In genomic region chr1:87333692-87334347, GRCh38 we compare ENCODE assay signal across 8 cellular contexts. TPM values are rescaled to one million over a fixed set of nuclear protein-coding genes. Genes with fewer than 3 reads are reported as not detected.
A peak's percentile ranks its signal among the peaks of the same experiment; 100 is the strongest.
DNase-seq lines count a peak whose midpoint lies in the region; ATAC-seq lines count a peak whose summit lies in the region.

No MANE protein-coding gene starts in this region.

- H3K9me3 ChIP-seq in esophagus (ENCODE audit: control insufficient read depth in 2 of 2, insufficient read depth in 1 of 2, low read depth in 1 of 2, low read length in 1 of 2), result no peaks in the 10 kb centered on the region

- DNase-seq in activated CD8-positive, alpha-beta memory T cell treated with anti-CD3 and anti-CD28 coated beads, Interleukin-2, amount 10 ng/mL, durations not matched to agents 7 days and 5 days, result no peak
- no peak for DNase-seq in activated CD8-positive, alpha-beta memory T cell treated with anti-CD3 and anti-CD28 coated beads, Interleukin-2, amount 50 U/mL, for 4 hours
- peak; percentile 49 for DNase-seq in RPMI7951 (ENCODE audit: low read depth)
- DNase-seq in skeletal muscle cell (ENCODE audit: low read depth), result no peak
- no peak for DNase-seq in NCI-H82 treated with DMSO at 0.1 percent for 48 hours (lab: John Stamatoyannopoulos, UW; ENCODE audit: unreplicated experiment)

- peak overlapping the region; percentile 92 for H3K27ac Mint-ChIP-seq in activated CD8-positive, alpha-beta memory T cell treated with anti-CD3 and anti-CD28 coated beads, Interleukin-2, amount 10 ng/mL, durations not matched to agents 7 days and 5 days

- WGBS in esophagus, 2 donors, result 18 to 47% methylated on average over 10 of the region's 10 CpGs

- H3K4me3 Mint-ChIP-seq in activated CD8-positive, alpha-beta memory T cell treated with anti-CD3 and anti-CD28 coated beads, Interleukin-2, amount 10 ng/mL, durations not matched to agents 7 days and 5 days, result peak overlapping the region; percentile 89

- ATAC-seq in activated CD8-positive, alpha-beta memory T cell treated with anti-CD3 and anti-CD28 coated beads, Interleukin-2, amount 10 ng/mL, durations not matched to agents 7 days and 5 days, result peak; percentile 21
- no peak for ATAC-seq in GM21360 (IDR thresholded peaks at IDR 0.05; ENCODE audit: unreplicated experiment)
- ATAC-seq in GM21447 (IDR thresholded peaks at IDR 0.05; ENCODE audit: unreplicated experiment), result no peak

- peak overlapping the region; percentile 50 to 88 for H3K4me3 ChIP-seq in esophagus (ENCODE audit: low read depth in 1 of 2, low read length in 2 of 2)
- peak overlapping the region; percentile 59 for H3K4me3 ChIP-seq in skeletal muscle cell (ENCODE audit: low read depth, low read length)

- CTCF ChIA-PET in activated CD8-positive, alpha-beta memory T cell treated with anti-CD3 and anti-CD28 coated beads, Interleukin-2, amount 10 ng/mL, durations not matched to agents 7 days and 5 days (lab: Charles Lee), result interaction anchor here (1.0 to 3.6 kb wide), 5 partner anchors 8 to 73 kb away, joined by 3 to 20 read pairs (median 3); no protein-coding TSS in a partner anchor

- no peaks in the 10 kb centered on the region for H3K9me3 Mint-ChIP-seq in activated CD8-positive, alpha-beta memory T cell treated with anti-CD3 and anti-CD28 coated beads, Interleukin-2, amount 10 ng/mL, durations not matched to agents 7 days and 5 days (ENCODE audit: low read depth)

- no peaks in the 10 kb centered on the region for H3K27me3 Mint-ChIP-seq in activated CD8-positive, alpha-beta memory T cell treated with anti-CD3 and anti-CD28 coated beads, Interleukin-2, amount 10 ng/mL, durations not matched to agents 7 days and 5 days

- peaks cover 46% of the 10 kb centered on the region for H3K36me3 Mint-ChIP-seq in activated CD8-positive, alpha-beta memory T cell treated with anti-CD3 and anti-CD28 coated beads, Interleukin-2, amount 10 ng/mL, durations not matched to agents 7 days and 5 days

- H3K4me1 ChIP-seq in esophagus (ENCODE audit: control insufficient read depth in 2 of 2, insufficient read depth in 2 of 2, low read length in 1 of 2), result no peaks in the 10 kb centered on the region

- H3K27me3 ChIP-seq in esophagus (ENCODE audit: control insufficient read depth in 1 of 2, insufficient read depth in 2 of 2, low read length in 2 of 2), result no peaks in the 10 kb centered on the region

- H3K36me3 ChIP-seq in esophagus (ENCODE audit: control insufficient read depth in 2 of 2, insufficient read depth in 2 of 2, low read length in 1 of 2), result no peaks in the 10 kb centered on the region

- peaks cover 49% of the 10 kb centered on the region for H3K4me1 Mint-ChIP-seq in activated CD8-positive, alpha-beta memory T cell treated with anti-CD3 and anti-CD28 coated beads, Interleukin-2, amount 10 ng/mL, durations not matched to agents 7 days and 5 days

- H3K27ac ChIP-seq in esophagus (ENCODE audit: low read depth in 2 of 2, low read length in 1 of 2), result peak overlapping the region; percentile 76 to 87

RNA-seq across cellular contexts. Expression of gene LMO4, which starts 5.1 kb away (rescaled TPM):
- 10 to 100 TPM; 49.2 to 63.7 TPM for total RNA-seq in activated CD8-positive, alpha-beta memory T cell treated with anti-CD3 and anti-CD28 coated beads, Interleukin-2, amount 10 ng/mL, durations not matched to agents 7 days and 5 days
- 86.1 and 92.4 TPM in 2 replicates for total RNA-seq in RPMI7951 (2014; rRNA removed; shearing (Covaris generic))
- polyA plus RNA-seq in esophagus, result 10 to 100 TPM; 46.7 to 76.8 TPM
